ENCODE assay signal across 1 cellular context in genomic region chr9:135507104-135508035, GRCh38.
TF ChIP-seq lines count a peak whose summit lies in the region.

No MANE protein-coding gene starts in this region.

TF ChIP-seq in H1, 55 proteins besides CTCF, POLR2A, EP300 and RAD21:
- TF ChIP-seq EGR1 (IDR thresholded peaks at IDR 0.05; ENCODE audit: borderline replicate concordance, low read depth, low read length) (no peak), POLR2AphosphoS5 (IDR thresholded peaks at IDR 0.05; ENCODE audit: low read depth, low read length) (no peak), SUZ12 (IDR thresholded peaks at IDR 0.05; ENCODE audit: low read length) (no peak)
TF ChIP-seq in H1: peak in this region for 0.
